Comparison of ENCODE assay signal across 9 cellular contexts in genomic region chr9:96025995-96026572, GRCh38.
DNase-seq lines count a peak whose midpoint lies in the region; ATAC-seq lines count a peak whose summit lies in the region.
"Had no signal": no experiment of that assay in that cellular context is flagged by ENCODE, and none has a peak within 500 bp of the region (broad histone marks: within the 10 kb centered on the region; RNA-seq: fewer than 3 reads in every experiment).

No MANE protein-coding gene starts in this region.

- H3K27ac Mint-ChIP-seq in activated T-helper 17 cell treated with anti-CD3 and anti-CD28 coated beads, Interleukin-2, amount 50 U/mL, for 72 hours = no peak overlapping the region

- DNase-seq in Right ventricle myocardium superior (peak; percentile 57), cardiac septum (ENCODE audit: low spot score) (no peak), iPS-NIHi11 (ENCODE audit: low spot score) (peak; percentile 91), inferior parietal cortex (ENCODE audit: extremely low spot score) (no peak), NCI-H526 treated with DMSO at 0.1 percent for 48 hours (lab: John Stamatoyannopoulos, UW) (no peak)
- no peak for DNase-seq in central memory CD4-positive, alpha-beta T cell

- intact Hi-C loops in Right ventricle myocardium superior (cut with DNase I) (no loop called here), cardiac septum (cut with DNase I) (no loop called here)

- H3K36me3 Mint-ChIP-seq in activated T-helper 17 cell treated with anti-CD3 and anti-CD28 coated beads, Interleukin-2, amount 50 U/mL, for 72 hours (ENCODE audit: low read depth) = no peaks in the 10 kb centered on the region

- peak overlapping the region; percentile 45 for H3K27ac ChIP-seq in temporal lobe (ENCODE audit: low read depth, low read length)

- H3K27me3 Mint-ChIP-seq in activated T-helper 17 cell treated with anti-CD3 and anti-CD28 coated beads, Interleukin-2, amount 50 U/mL, for 72 hours = peaks cover 38% of the 10 kb centered on the region

- no peaks in the 10 kb centered on the region for H3K9me3 Mint-ChIP-seq in activated T-helper 17 cell treated with anti-CD3 and anti-CD28 coated beads, Interleukin-2, amount 50 U/mL, for 72 hours
- H3K9me3 Mint-ChIP-seq: T-helper 1 cell treated with Interleukin-12 subunit alpha and Interleukin-12 subunit beta and Interleukin-4 antibody, amounts not matched to agents 30 μg/mL and 1 μg/mL, for 36 hours had no signal

- peak overlapping the region; percentile 10 for H3K4me3 Mint-ChIP-seq in activated T-helper 17 cell treated with anti-CD3 and anti-CD28 coated beads, Interleukin-2, amount 50 U/mL, for 72 hours

- ATAC-seq in Right ventricle myocardium superior (ENCODE audit: poor library complexity) = no peak
- ATAC-seq in activated T-helper 17 cell treated with anti-CD3 and anti-CD28 coated beads, Interleukin-2, amount 50 U/mL, for 72 hours (replicated peaks) = no peak

- peaks cover 13% of the 10 kb centered on the region for H3K4me1 Mint-ChIP-seq in activated T-helper 17 cell treated with anti-CD3 and anti-CD28 coated beads, Interleukin-2, amount 50 U/mL, for 72 hours

Comparison
In these comparisons a context has a peak if more than half of its experiments do, and no peak if none do; other contexts are left out.
1. DNase-seq: peak in Right ventricle myocardium superior (single experiment) and iPS-NIHi11 (single experiment); none in cardiac septum (single experiment), inferior parietal cortex (single experiment), central memory CD4-positive, alpha-beta T cell (single experiment) and NCI-H526 treated with DMSO at 0.1 percent for 48 hours (single experiment).